8 cellular contexts compared by ENCODE assay signal in genomic region chr4:144280688-144281087, GRCh38.
"Had no signal": no experiment of that assay in that cellular context is flagged by ENCODE, and none has a peak within 500 bp of the region (broad histone marks: within the 10 kb centered on the region; RNA-seq: fewer than 3 reads in every experiment).

No MANE protein-coding gene starts in this region.

- H3K4me1 ChIP-seq: HAP-1 had no signal

- H3K36me3 ChIP-seq: HAP-1 had no signal

- DNase-seq: GM23248, GOT3, H7, HFFc6 had no signal

- H2AFZ ChIP-seq: GM23248 had no signal

- H3K9me3 ChIP-seq: HAP-1 had no signal

- ATAC-seq: HCT116, HepG2 had no signal

- H3K27ac ChIP-seq: GM23248, HL-60 had no signal

- H3K9ac ChIP-seq: GM23248 had no signal

- H3K4me3 ChIP-seq: GM23248, HAP-1 had no signal
